Comparison of ENCODE assay signal across 14 cellular contexts in the genomic region with DNA sequence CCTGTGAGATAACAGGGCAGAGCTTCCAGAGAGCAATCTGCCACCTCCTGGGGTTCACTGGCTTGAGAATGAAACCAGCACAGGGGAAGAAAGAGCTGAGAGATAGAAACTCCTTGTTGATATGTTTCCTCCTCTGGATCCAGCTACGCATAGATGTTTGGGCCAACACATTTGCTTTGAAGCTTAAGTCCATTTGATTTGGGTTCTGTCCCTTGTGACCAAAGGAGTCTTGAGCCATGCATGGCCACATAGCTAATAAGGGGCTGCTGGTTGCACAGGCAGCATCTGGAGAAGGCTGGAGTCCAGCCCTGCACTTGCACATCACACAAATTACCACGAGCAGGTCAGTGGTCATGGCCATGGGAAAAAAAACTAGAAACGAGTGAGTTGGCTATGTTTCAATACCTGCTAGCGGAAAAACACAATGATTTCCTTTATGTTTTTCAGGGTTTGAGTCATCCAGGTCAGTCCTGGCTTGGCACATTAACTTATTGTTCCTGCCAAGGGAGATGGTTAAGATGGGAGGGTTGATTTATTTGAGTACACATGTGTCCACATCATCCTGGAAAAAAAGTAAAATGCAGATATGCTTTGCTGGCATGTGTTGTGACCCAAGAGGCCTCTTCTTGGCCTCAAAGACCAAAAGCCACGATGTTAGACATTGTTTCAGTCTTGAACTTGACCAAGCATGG. TPM values are rescaled to one million over a fixed set of nuclear protein-coding genes. Genes with fewer than 3 reads are reported as not detected.
DNase-seq lines count a peak whose midpoint lies in the region; ATAC-seq, FAIRE-seq and TF ChIP-seq lines count a peak whose summit lies in the region.
"Had no signal": no experiment of that assay in that cellular context is flagged by ENCODE, and none has a peak within 500 bp of the region (broad histone marks: within the 10 kb centered on the region; RNA-seq: fewer than 3 reads in every experiment).

No MANE protein-coding gene starts in this region.

- intact Hi-C loops in breast epithelium (cut with DNase I; ENCODE audit: low total_unique reads): no loop called here
- intact Hi-C loops in HepG2 (cut with micrococcal nuclease; ENCODE audit: unreplicated experiment): no loop called here

- no TSS peak for BruUV-seq in HepG2 (replicated peaks; lab: Mats Ljungman, UMichigan)

- no peaks in the 10 kb centered on the region for H4K20me1 ChIP-seq in HepG2 (ENCODE audit: insufficient read depth, low read length)

- CTCF ChIA-PET in A549 (lab: Yijun Ruan, JAX) (interaction anchor here (0.6 to 1.6 kb wide), 8 partner anchors 11 to 861 kb away, joined by 3 to 7 read pairs (median 4); no protein-coding TSS in a partner anchor), HepG2 (lab: Yijun Ruan, JAX; ENCODE audit: low intra/inter-chr PET ratio, low total read pairs) (no interaction called here)

- H3K9me3 ChIP-seq in A549 (no peaks in the 10 kb centered on the region), breast epithelium (no peaks in the 10 kb centered on the region), HepG2 (ENCODE audit: low read length) (no peaks in the 10 kb centered on the region)
- H3K9me3 ChIP-seq: right lobe of liver, upper lobe of left lung had no signal

- no peaks in the 10 kb centered on the region for H3K79me2 ChIP-seq in HepG2 (ENCODE audit: insufficient read depth, low read length)

- DNase-seq in A549 (ENCODE audit: low read depth in 1 of 2, low spot score in 1 of 2) (no peak), LNCaP clone FGC (ENCODE audit: low read depth) (peak; percentile 22), breast epithelium (ENCODE audit: low spot score in 2 of 2) (peak in 1 of 2 donors; percentile 76), HepG2 (ENCODE audit: low spot score) (peak; percentile 59), NCI-H2029 treated with DMSO at 0.1 percent for 48 hours (lab: John Stamatoyannopoulos, UW) (no peak), superior temporal gyrus (ENCODE audit: extremely low spot score) (no peak), NCI-H1105 treated with DMSO at 0.1 percent for 48 hours (lab: John Stamatoyannopoulos, UW) (no peak)
- DNase-seq: activated CD4-positive, alpha-beta T cell treated with anti-CD3 and anti-CD28 coated beads, Interleukin-2, amount 50 U/mL, for 48 hours; DMS79; effector memory CD8-positive, alpha-beta T cell; NCI-H1417; upper lobe of left lung had no signal

- no peaks in the 10 kb centered on the region for H3K27me3 ChIP-seq in breast epithelium
- peaks cover 0 to 13% of the 10 kb centered on the region in 2 experiments; a peak in 3 of 5 replicates for H3K27me3 ChIP-seq in HepG2 (ENCODE audit: control insufficient read depth in 1 of 2, insufficient read depth in 2 of 2, low read length in 2 of 2)
- H3K27me3 ChIP-seq: right lobe of liver, upper lobe of left lung had no signal

- TF ChIP-seq RAD21 in A549 (conservative IDR thresholded peaks at IDR 0.05 in 1 of 2, IDR thresholded peaks at IDR 0.05 in 1 of 2): no peak
- TF ChIP-seq RAD21 in HepG2 (CRISPR knock-in tag; IDR thresholded peaks at IDR 0.05): no peak

- H3K4me1 ChIP-seq in A549 (peaks cover 6% of the 10 kb centered on the region; the same call in 1 of the 3 replicates), breast epithelium (peaks cover 0 to 7% of the 10 kb centered on the region in 2 donors), HepG2 (ENCODE audit: insufficient read depth, low read length) (peaks cover 22% of the 10 kb centered on the region)
- H3K4me1 ChIP-seq: right lobe of liver had no signal

- no peak for TF ChIP-seq POLR2A in A549 (IDR thresholded peaks at IDR 0.05; ENCODE audit: low read length)
- no peak for TF ChIP-seq POLR2A in breast epithelium (IDR thresholded peaks at IDR 0.05)
- no peak for TF ChIP-seq POLR2A in HepG2 (IDR thresholded peaks at IDR 0.05; ENCODE audit: insufficient read depth in 1 of 2, low read depth in 2 of 2, low read length in 2 of 2)

- H3K4me3 ChIP-seq in A549 (no peak overlapping the region), LNCaP clone FGC (ENCODE audit: low read depth, low read length) (no peak overlapping the region), breast epithelium (no peak overlapping the region), HepG2 (replicated peaks in 1 of 3; ENCODE audit: insufficient read depth in 1 of 3, low read depth in 2 of 3, low read length in 3 of 3) (no peak overlapping the region)
- H3K4me3 ChIP-seq: right lobe of liver, upper lobe of left lung had no signal

- no peak for FAIRE-seq in A549 (lab: Jason Lieb, UNC)
- no peak for FAIRE-seq in HepG2 (lab: Jason Lieb, UNC)

- no peaks in the 10 kb centered on the region for H3K36me3 ChIP-seq in breast epithelium
- H3K36me3 ChIP-seq in HepG2 (replicated peaks in 1 of 2; ENCODE audit: control insufficient read depth in 1 of 2, insufficient read depth in 2 of 2, low read length in 2 of 2): no peaks in the 10 kb centered on the region
- H3K36me3 ChIP-seq: right lobe of liver, upper lobe of left lung had no signal

- POLR2A ChIA-PET in A549 (lab: Yijun Ruan, JAX): no interaction called here
- POLR2A ChIA-PET in HepG2 (lab: Yijun Ruan, JAX): interaction anchor here (0.5 kb wide), 1 partner anchor 80 kb away, joined by 6 read pairs; no protein-coding TSS in a partner anchor

- 34% methylated on average over 5 of the region's 5 CpGs for WGBS in A549 (ENCODE audit: missing lambda C conversion rate)
- 20% methylated on average over 5 of the region's 5 CpGs for WGBS in HepG2 (ENCODE audit: low lambda C conversion rate)

- no peak for TF ChIP-seq EP300 in A549 (IDR thresholded peaks at IDR 0.05)
- no peak for TF ChIP-seq EP300 in HepG2 (IDR thresholded peaks at IDR 0.05; ENCODE audit: low read depth in 2 of 2, low read length in 2 of 2)
- no peak for TF ChIP-seq EP300 in HepG2 (CRISPR knock-in tag; IDR thresholded peaks at IDR 0.05; ENCODE audit: borderline replicate concordance)

- H3K27ac ChIP-seq in A549: peak overlapping the region in 1 of 2 experiments; percentile 55; a peak in 1 of 6 replicates
- peak overlapping the region; percentile 74 to 76 for H3K27ac ChIP-seq in breast epithelium
- no peak overlapping the region for H3K27ac ChIP-seq in HepG2 (ENCODE audit: extremely low read length, insufficient read depth, low read length)
- H3K27ac ChIP-seq: right lobe of liver, upper lobe of left lung had no signal

- no peak overlapping the region for H2AFZ ChIP-seq in HepG2 (ENCODE audit: low read length)

- TF ChIP-seq CTCF in A549 (IDR thresholded peaks at IDR 0.05) (no peak), LNCaP clone FGC (IDR thresholded peaks at IDR 0.05; ENCODE audit: control insufficient read depth, extremely low read depth, insufficient read depth) (no peak), breast epithelium (IDR thresholded peaks at IDR 0.05) (no peak), HepG2 (CRISPR knock-in tag; IDR thresholded peaks at IDR 0.05) (no peak)

- ATAC-seq in A549 (no peak), HepG2 (no peak), GM18909 (IDR thresholded peaks at IDR 0.05; ENCODE audit: poor library complexity, unreplicated experiment) (no peak)
- ATAC-seq: effector memory CD8-positive, alpha-beta T cell had no signal

- in situ Hi-C loops in HepG2 (cut with HindIII; ENCODE audit: extremely low pct_ligation_motif_present, low pct_unique_long_range_greater_than_20kb): no loop called here

- H3K4me2 ChIP-seq in A549 (peak overlapping the region; percentile 15; the same call in 1 of the 3 replicates), HepG2 (ENCODE audit: low read depth, low read length) (no peak overlapping the region)

- H3K9ac ChIP-seq in HepG2 (ENCODE audit: insufficient read depth, low read depth, low read length): no peak overlapping the region

RNA-seq across cellular contexts. Expression of gene STX16, which starts 5.7 kb away (rescaled TPM):
- polyA plus RNA-seq in A549 (2011; rRNA removed): 63.0 and 71.6 TPM in 2 replicates
- polyA plus RNA-seq in A549 (2012; cell fraction: cytosol; rRNA removed): 33.2 and 35.8 TPM in 2 replicates
- polyA plus RNA-seq in A549 (2012; cell fraction: nucleus; rRNA removed): 41.9 and 63.5 TPM in 2 replicates
- polyA plus RNA-seq in A549 (2017; fragmentation: RNase III; extraction: RNeasy Plus Mini Kit Qiagen cat#74134 plus additional on column Dnase treatment): 65.1 to 79.0 TPM (median 68.5 TPM) in 3 replicates
- polyA minus RNA-seq in A549 (2011; rRNA and poly(A)+ RNA removed): 15.5 and 20.0 TPM in 2 replicates
- 10 to 100 TPM; 54.4 to 76.5 (median 74.4) TPM for total RNA-seq in breast epithelium
- 28.0 and 40.5 TPM in 2 replicates for total RNA-seq in HepG2 (2016; rRNA removed; fragmentation: Illumina TruSeq; extraction: Trizol)
- total RNA-seq in HepG2 (2016; cell fraction: cytosol; rRNA removed; fragmentation: Illumina TruSeq; extraction: Trizol; ENCODE audit: low read depth): 42.2 and 47.4 TPM in 2 replicates
- 26.0 and 32.7 TPM in 2 replicates for total RNA-seq in HepG2 (2016; cell fraction: insoluble cytoplasmic fraction; rRNA removed; fragmentation: Illumina TruSeq; extraction: Trizol)
- total RNA-seq in HepG2 (2016; cell fraction: membrane; rRNA removed; fragmentation: Illumina TruSeq; extraction: Trizol): 41.8 and 44.6 TPM in 2 replicates
- total RNA-seq in HepG2 (2016; cell fraction: nucleus; rRNA removed; fragmentation: Illumina TruSeq; extraction: Trizol): 52.2 and 59.0 TPM in 2 replicates
- polyA plus RNA-seq in HepG2 (2011; rRNA removed): 72.7 and 79.2 TPM in 2 replicates
- polyA plus RNA-seq in HepG2 (2011; cell fraction: cytosol; rRNA removed): 37.3 and 55.0 TPM in 2 replicates
- 168 and 204 TPM in 2 replicates for polyA plus RNA-seq in HepG2 (2011; cell fraction: nucleus; rRNA removed)
- 88.7 and 102 TPM in 2 replicates for polyA plus RNA-seq in HepG2 (2012)
- 6.6 and 6.7 TPM in 2 replicates for polyA plus RNA-seq in HepG2 (2016; cell fraction: cytosol; fragmentation: Illumina TruSeq; extraction: Trizol; ENCODE audit: low read depth)
- polyA plus RNA-seq in HepG2 (2016; cell fraction: insoluble cytoplasmic fraction; fragmentation: Illumina TruSeq; extraction: Trizol; ENCODE audit: low read depth): 48.8 and 56.0 TPM in 2 replicates
- 27.8 and 29.3 TPM in 2 replicates for polyA plus RNA-seq in HepG2 (2016; cell fraction: membrane; fragmentation: Illumina TruSeq; extraction: Trizol; ENCODE audit: low read depth)
- polyA plus RNA-seq in HepG2 (2016; cell fraction: nucleus; fragmentation: Illumina TruSeq; extraction: Trizol; ENCODE audit: insufficient read depth, low read depth): 245 and 266 TPM in 2 replicates
- polyA minus RNA-seq in HepG2 (2011; rRNA and poly(A)+ RNA removed; ENCODE audit: low replicate concordance): 15.4 and 22.9 TPM in 2 replicates
- polyA minus RNA-seq in HepG2 (2011; cell fraction: cytosol; rRNA and poly(A)+ RNA removed): 18.4 and 26.0 TPM in 2 replicates
- polyA minus RNA-seq in HepG2 (2011; cell fraction: nucleus; rRNA and poly(A)+ RNA removed): 99.9 and 121 TPM in 2 replicates

RNA-seq across cellular contexts. Expression of gene NPEPL1, which starts 47.2 kb away (rescaled TPM):
- polyA plus RNA-seq in A549 (2011; rRNA removed) (8.6 and 10.6 TPM in 2 replicates), A549 (2017; fragmentation: RNase III; extraction: RNeasy Plus Mini Kit Qiagen cat#74134 plus additional on column Dnase treatment) (31.5 to 40.3 TPM (median 34.6 TPM) in 3 replicates), HepG2 (2011; rRNA removed) (7.5 and 9.9 TPM in 2 replicates)
- polyA plus RNA-seq in A549 (2012; cell fraction: cytosol; rRNA removed): 10.2 and 13.4 TPM in 2 replicates
- 65.1 and 84.8 TPM in 2 replicates for polyA plus RNA-seq in A549 (2012; cell fraction: nucleus; rRNA removed)
- polyA minus RNA-seq in A549 (2011; rRNA and poly(A)+ RNA removed): 11.4 and 13.9 TPM in 2 replicates
- total RNA-seq in breast epithelium (10 to 100 TPM; 26.8 to 35.7 (median 30.8) TPM), HepG2 (2016; rRNA removed; fragmentation: Illumina TruSeq; extraction: Trizol) (0.60 and 4.1 TPM in 2 replicates)
- total RNA-seq in HepG2 (2016; cell fraction: cytosol; rRNA removed; fragmentation: Illumina TruSeq; extraction: Trizol; ENCODE audit: low read depth): 3.0 and 3.1 TPM in 2 replicates
- 0.30 and 4.3 TPM in 2 replicates for total RNA-seq in HepG2 (2016; cell fraction: insoluble cytoplasmic fraction; rRNA removed; fragmentation: Illumina TruSeq; extraction: Trizol)
- 0.96 and 1.0 TPM in 2 replicates for total RNA-seq in HepG2 (2016; cell fraction: membrane; rRNA removed; fragmentation: Illumina TruSeq; extraction: Trizol)
- total RNA-seq in HepG2 (2016; cell fraction: nucleus; rRNA removed; fragmentation: Illumina TruSeq; extraction: Trizol): 8.0 and 8.6 TPM in 2 replicates
- polyA plus RNA-seq in HepG2 (2011; cell fraction: cytosol; rRNA removed): 1.3 and 1.9 TPM in 2 replicates
- polyA plus RNA-seq in HepG2 (2011; cell fraction: nucleus; rRNA removed): 184 and 219 TPM in 2 replicates
- 16.9 and 23.0 TPM in 2 replicates for polyA plus RNA-seq in HepG2 (2012)
- polyA plus RNA-seq in HepG2 (2016; cell fraction: cytosol; fragmentation: Illumina TruSeq; extraction: Trizol; ENCODE audit: low read depth): 0.41 and 0.51 TPM in 2 replicates
- 0.69 and 1.4 TPM in 2 replicates for polyA plus RNA-seq in HepG2 (2016; cell fraction: insoluble cytoplasmic fraction; fragmentation: Illumina TruSeq; extraction: Trizol; ENCODE audit: low read depth)
- polyA plus RNA-seq in HepG2 (2016; cell fraction: membrane; fragmentation: Illumina TruSeq; extraction: Trizol; ENCODE audit: low read depth): 0.55 and 0.71 TPM in 2 replicates
- polyA plus RNA-seq in HepG2 (2016; cell fraction: nucleus; fragmentation: Illumina TruSeq; extraction: Trizol; ENCODE audit: insufficient read depth, low read depth): 49.5 and 52.8 TPM in 2 replicates
- 8.5 and 18.0 TPM in 2 replicates for polyA minus RNA-seq in HepG2 (2011; rRNA and poly(A)+ RNA removed; ENCODE audit: low replicate concordance)
- 0.49 and 0.88 TPM in 2 replicates for polyA minus RNA-seq in HepG2 (2011; cell fraction: cytosol; rRNA and poly(A)+ RNA removed)
- 24.2 and 30.1 TPM in 2 replicates for polyA minus RNA-seq in HepG2 (2011; cell fraction: nucleus; rRNA and poly(A)+ RNA removed)

Comparison
In these comparisons a context has a peak if more than half of its experiments do, and no peak if none do; other contexts are left out.
1. DNase-seq: peak in LNCaP clone FGC (single experiment) and HepG2 (single experiment); none in A549 (0 of 2), NCI-H2029 treated with DMSO at 0.1 percent for 48 hours (single experiment), superior temporal gyrus (single experiment) and NCI-H1105 treated with DMSO at 0.1 percent for 48 hours (single experiment).
2. Of the 38 proteins assayed by ChIP-seq in both HepG2 and A549: peak only in HepG2: FOSL2; only in A549: JUNB; in both: none; in neither: 36.